ENCODE assay signal across 10 cellular contexts in genomic region chr1:46991083-46991923, GRCh38. TPM values are rescaled to one million over a fixed set of nuclear protein-coding genes. Genes with fewer than 3 reads are reported as not detected.
A peak's percentile ranks its signal among the peaks of the same experiment; 100 is the strongest.
DNase-seq lines count a peak whose midpoint lies in the region; ATAC-seq and TF ChIP-seq lines count a peak whose summit lies in the region.
"Had no signal": no experiment of that assay in that cellular context is flagged by ENCODE, and none has a peak within 500 bp of the region (broad histone marks: within the 10 kb centered on the region; RNA-seq: fewer than 3 reads in every experiment).

No MANE protein-coding gene starts in this region.

- in situ Hi-C loops in G401 (cut with HindIII; ENCODE audit: low sequenced_read_pairs), result no loop called here

- DNase-seq in NCI-H1436 (lab: John Stamatoyannopoulos, UW), result peak; percentile 40
- DNase-seq in NCI-H1436 treated with DMSO at 0.1 percent for 48 hours (lab: John Stamatoyannopoulos, UW), result no peak
- DNase-seq in NCI-H82 (lab: John Stamatoyannopoulos, UW), result peak; percentile 91
- no peak for DNase-seq in epithelial cell of proximal tubule (ENCODE audit: low read depth)
- peak; percentile 42 for DNase-seq in renal cortical epithelial cell (ENCODE audit: low read depth)
- no peak for DNase-seq in G401 (ENCODE audit: low spot score)
- DNase-seq in NCI-H146 treated with DMSO at 0.1 percent for 48 hours (lab: John Stamatoyannopoulos, UW; ENCODE audit: unreplicated experiment), result no peak
- DNase-seq: hypothalamus had no signal

- no peak overlapping the region for H3K4me3 ChIP-seq in epithelial cell of proximal tubule (ENCODE audit: low read depth, low read length)

- peak; percentile 54 for TF ChIP-seq CTCF in epithelial cell of proximal tubule (conservative IDR thresholded peaks at IDR 0.05; ENCODE audit: low read depth, low read length)

- ATAC-seq in HG02852 (IDR thresholded peaks at IDR 0.05; ENCODE audit: unreplicated experiment), result no peak
- ATAC-seq: activated naive CD4-positive, alpha-beta T cell treated with anti-CD3 and anti-CD28 coated beads, Interleukin-2, amount 50 U/mL, for 72 hours had no signal

RNA-seq across cellular contexts. Expression of gene CYP4X1, which starts 32.2 kb away (rescaled TPM):
- 0.46 TPM in 1 of 2 replicates, not detected in the other for total RNA-seq in epithelial cell of proximal tubule
- total RNA-seq in renal cortical epithelial cell, result 0.10 and 0.17 TPM in 2 replicates
- total RNA-seq in G401 (2014; rRNA removed; shearing (Covaris generic)), result not detected in 2 replicates
- total RNA-seq: activated naive CD4-positive, alpha-beta T cell treated with anti-CD3 and anti-CD28 coated beads, Interleukin-2, amount 50 U/mL, for 72 hours had no signal

RNA-seq across cellular contexts. Expression of gene CYP4A11, which starts 50.0 kb away (rescaled TPM):
- total RNA-seq in epithelial cell of proximal tubule, result not detected in 2 replicates
- total RNA-seq in renal cortical epithelial cell, result not detected in 2 replicates
- total RNA-seq in G401 (2014; rRNA removed; shearing (Covaris generic)), result not detected in 2 replicates
- total RNA-seq: activated naive CD4-positive, alpha-beta T cell treated with anti-CD3 and anti-CD28 coated beads, Interleukin-2, amount 50 U/mL, for 72 hours had no signal

Comparison
In these comparisons a context has a peak if more than half of its experiments do, and no peak if none do; other contexts are left out.
1. DNase-seq: peak in NCI-H1436 (single experiment), NCI-H82 (single experiment) and renal cortical epithelial cell (single experiment); none in NCI-H1436 treated with DMSO at 0.1 percent for 48 hours (single experiment), epithelial cell of proximal tubule (single experiment), G401 (single experiment) and NCI-H146 treated with DMSO at 0.1 percent for 48 hours (single experiment).